In the genomic region with DNA sequence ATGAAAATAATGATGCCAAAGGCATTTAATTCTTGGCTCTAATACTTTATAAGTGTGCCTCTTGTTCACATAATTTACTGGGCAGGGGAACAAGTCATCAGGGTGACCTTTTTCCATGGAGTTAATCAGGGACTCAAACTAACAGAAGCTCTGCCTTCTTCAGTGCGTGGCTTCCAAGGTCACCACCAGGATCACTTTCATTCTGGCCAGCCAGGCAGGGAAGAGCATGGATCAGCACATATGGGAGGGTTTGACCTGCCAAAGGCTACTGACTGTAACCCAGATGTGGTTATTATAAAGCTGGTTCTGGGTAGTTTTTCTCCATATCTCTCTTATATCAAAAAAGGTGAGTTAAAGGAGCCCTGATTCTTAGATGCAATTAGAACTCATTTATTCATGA, we compare ENCODE assay signal across 13 cellular contexts. TPM values are rescaled to one million over a fixed set of nuclear protein-coding genes. Genes with fewer than 3 reads are reported as not detected.
DNase-seq lines count a peak whose midpoint lies in the region; ATAC-seq and TF ChIP-seq lines count a peak whose summit lies in the region.
"Had no signal": no experiment of that assay in that cellular context is flagged by ENCODE, and none has a peak within 500 bp of the region (broad histone marks: within the 10 kb centered on the region; RNA-seq: fewer than 3 reads in every experiment).

No MANE protein-coding gene starts in this region.

- H3K27ac Mint-ChIP-seq in Caco-2 (ENCODE audit: unreplicated experiment) = peak overlapping the region; percentile 71
- H3K27ac Mint-ChIP-seq: CD8-positive, alpha-beta memory T cell had no signal

- H3K9me3 ChIP-seq in Caco-2 (no peaks in the 10 kb centered on the region), BE2C (no peaks in the 10 kb centered on the region)
- H3K9me3 ChIP-seq: A549 had no signal

- DNase-seq in Caco-2 (no peak), omental fat pad (ENCODE audit: low spot score) (no peak), NCI-H1436 (lab: John Stamatoyannopoulos, UW) (no peak), NCI-H510A treated with DMSO at 0.1 percent for 48 hours (lab: John Stamatoyannopoulos, UW) (no peak), BE2C (no peak)
- DNase-seq: CD8-positive, alpha-beta memory T cell; DMS79 had no signal

- H3K4me1 Mint-ChIP-seq in Caco-2 (ENCODE audit: low read depth, unreplicated experiment) = peaks cover 36% of the 10 kb centered on the region

- H3K9me3 Mint-ChIP-seq in Caco-2 (ENCODE audit: unreplicated experiment) = no peaks in the 10 kb centered on the region
- H3K9me3 Mint-ChIP-seq: CD8-positive, alpha-beta memory T cell had no signal

- H3K4me1 ChIP-seq in Caco-2 = peaks cover 67% of the 10 kb centered on the region
- H3K4me1 ChIP-seq in BE2C = peaks cover 10% of the 10 kb centered on the region; the same call in 1 of the 2 replicates
- H3K4me1 ChIP-seq: A549 had no signal

- CTCF ChIA-PET in Caco-2 (lab: Charles Lee) = no interaction called here

- H3K36me3 Mint-ChIP-seq in Caco-2 (ENCODE audit: insufficient read depth, unreplicated experiment) = peaks cover 18% of the 10 kb centered on the region
- H3K36me3 Mint-ChIP-seq: CD8-positive, alpha-beta memory T cell had no signal

- H3K27me3 ChIP-seq in Caco-2 (replicated peaks; ENCODE audit: control insufficient read depth, insufficient read depth, low read length) = no peaks in the 10 kb centered on the region
- H3K27me3 ChIP-seq in BE2C = no peaks in the 10 kb centered on the region

- H3K4me3 ChIP-seq in Caco-2 (ENCODE audit: low read depth, low read length) (no peak overlapping the region), BE2C (ENCODE audit: low read depth, low read length) (no peak overlapping the region)
- H3K4me3 ChIP-seq: A549, GM12878 had no signal

- no peak for TF ChIP-seq CTCF in C4-2B (conservative IDR thresholded peaks at IDR 0.05)
- peak in 1 of 2 experiments; percentile 10 for TF ChIP-seq CTCF in Caco-2 (IDR thresholded peaks at IDR 0.05; ENCODE audit: insufficient read depth in 1 of 2, low read depth in 1 of 2, low read length in 1 of 2, severe bottlenecking in 1 of 2, unreplicated experiment in 1 of 2)
- no peak for TF ChIP-seq CTCF in VCaP (conservative IDR thresholded peaks at IDR 0.05)
- no peak for TF ChIP-seq CTCF in omental fat pad (IDR thresholded peaks at IDR 0.05)
- TF ChIP-seq CTCF in BE2C (IDR thresholded peaks at IDR 0.05; ENCODE audit: low read depth, low read length) = no peak

- BruUV-seq in Caco-2 (replicated peaks; lab: Mats Ljungman, UMichigan) = no TSS peak

- H3K27me3 Mint-ChIP-seq in Caco-2 (ENCODE audit: insufficient read depth, unreplicated experiment) = no peaks in the 10 kb centered on the region

- intact Hi-C loops in Caco-2 (cut with micrococcal nuclease; ENCODE audit: unreplicated experiment) = no loop called here

- no peaks in the 10 kb centered on the region for H3K36me3 ChIP-seq in Caco-2 (ENCODE audit: control insufficient read depth, insufficient read depth, low read length)
- H3K36me3 ChIP-seq in BE2C = no peaks in the 10 kb centered on the region

- H3K27ac ChIP-seq in C4-2B (peak overlapping the region; percentile 33; the same call in 1 of the 2 replicates), VCaP (peak overlapping the region; percentile 73)
- H3K27ac ChIP-seq: A549 had no signal

- no peak overlapping the region for H3K4me3 Mint-ChIP-seq in Caco-2 (ENCODE audit: unreplicated experiment)

- POLR2A ChIA-PET in Caco-2 (lab: Charles Lee) = no interaction called here

- peak; percentile 10 for ATAC-seq in omental fat pad (ENCODE audit: low FRiP score)
- ATAC-seq: A549, HCT116 had no signal

RNA-seq across cellular contexts. Expression of a gene that starts 5.1 kb away (rescaled TPM):
- total RNA-seq in Caco-2 (2022) (101 and 105 TPM in 2 replicates), omental fat pad (10 to 100 TPM; 22.4 to 60.5 (median 36.4) TPM)
- 42.4 TPM for polyA plus RNA-seq in BE2C (2012; ENCODE audit: insufficient read depth, insufficient read length, low read depth)
- total RNA-seq: G401 had no signal
